9 cellular contexts compared by ENCODE assay signal in genomic region chr10:97685395-97685958, GRCh38. TPM values are rescaled to one million over a fixed set of nuclear protein-coding genes. Genes with fewer than 3 reads are reported as not detected.
DNase-seq lines count a peak whose midpoint lies in the region; ATAC-seq, FAIRE-seq and TF ChIP-seq lines count a peak whose summit lies in the region.
"Had no signal": no experiment of that assay in that cellular context is flagged by ENCODE, and none has a peak within 500 bp of the region (broad histone marks: within the 10 kb centered on the region; RNA-seq: fewer than 3 reads in every experiment).

No MANE protein-coding gene starts in this region.

- H3K4me1 Mint-ChIP-seq in T-helper 2 cell treated with Interferon-gamma antibody and Interleukin-4, amounts not matched to agents 5 μg/mL and 100 μg/mL, for 36 hours (ENCODE audit: low read depth), result peaks cover 12% of the 10 kb centered on the region

- no peak for TF ChIP-seq POLR2A in GM12878 (IDR thresholded peaks at IDR 0.05; ENCODE audit: low read depth, low read length)
- no peak for TF ChIP-seq POLR2A in upper lobe of left lung (IDR thresholded peaks at IDR 0.05)

- H3K9me3 Mint-ChIP-seq in T-helper 2 cell treated with Interferon-gamma antibody and Interleukin-4, amounts not matched to agents 5 μg/mL and 100 μg/mL, for 36 hours, result no peaks in the 10 kb centered on the region
- H3K9me3 Mint-ChIP-seq: IgD-negative memory B cell had no signal

- no peaks in the 10 kb centered on the region for H3K79me2 ChIP-seq in GM12878 (ENCODE audit: control insufficient read depth, insufficient read depth, low read length)

- no peaks in the 10 kb centered on the region for H4K20me1 ChIP-seq in GM12878 (ENCODE audit: control insufficient read depth, insufficient read depth)

- no peak overlapping the region for H3K27ac Mint-ChIP-seq in T-helper 2 cell treated with Interferon-gamma antibody and Interleukin-4, amounts not matched to agents 5 μg/mL and 100 μg/mL, for 36 hours

- H3K9ac ChIP-seq in GM12878 (ENCODE audit: control insufficient read depth, insufficient read depth, low read length), result no peak overlapping the region

- no peak overlapping the region for H2AFZ ChIP-seq in GM12878 (ENCODE audit: control insufficient read depth, low read depth, low read length)

- TF ChIP-seq RAD21 in GM12878 (IDR thresholded peaks at IDR 0.05; ENCODE audit: insufficient read depth, low read depth, low read length), result no peak

- H3K27me3 Mint-ChIP-seq in T-helper 2 cell treated with Interferon-gamma antibody and Interleukin-4, amounts not matched to agents 5 μg/mL and 100 μg/mL, for 36 hours (ENCODE audit: low read depth), result no peaks in the 10 kb centered on the region
- H3K27me3 Mint-ChIP-seq: IgD-negative memory B cell had no signal

- TF ChIP-seq EP300 in GM12878 (IDR thresholded peaks at IDR 0.05; ENCODE audit: borderline replicate concordance in 1 of 2, control insufficient read depth in 1 of 2, low read depth in 2 of 2, low read length in 2 of 2) (no peak), upper lobe of left lung (IDR thresholded peaks at IDR 0.05) (no peak)

- peak; percentile 20 to 27 for DNase-seq in SHP77 (lab: John Stamatoyannopoulos, UW)
- DNase-seq in SHP77 treated with DMSO at 0.1 percent for 48 hours (lab: John Stamatoyannopoulos, UW), result no peak
- no peak for DNase-seq in GM12878 (ENCODE audit: low read depth, low spot score)
- no peak for DNase-seq in kidney epithelial cell (ENCODE audit: low read depth)
- peak in 1 of 2 donors; percentile 45 for DNase-seq in upper lobe of left lung
- no peak for DNase-seq in stimulated activated CD4-positive, alpha-beta T cell treated with anti-CD3 and anti-CD28 coated beads, Interleukin-4, amount 100 ng/mL, for 4 hours
- no peak for DNase-seq in T-helper 2 cell treated with Interferon-gamma antibody and Interleukin-4, amounts not matched to agents 5 μg/mL and 100 μg/mL, for 36 hours (ENCODE audit: low spot score)

- H3K27me3 ChIP-seq in GM12878 (replicated peaks in 1 of 2; ENCODE audit: control insufficient read depth in 2 of 2, insufficient read depth in 2 of 2, low read length in 1 of 2), result no peaks in the 10 kb centered on the region; a peak in 1 of 4 replicates
- H3K27me3 ChIP-seq in kidney epithelial cell (ENCODE audit: control insufficient read depth, insufficient read depth, low read length), result no peaks in the 10 kb centered on the region
- no peaks in the 10 kb centered on the region for H3K27me3 ChIP-seq in upper lobe of left lung

- BruUV-seq in GM12878 (replicated peaks; lab: Mats Ljungman, UMichigan), result TSS peak; percentile 58

- SMC1A ChIA-PET in GM12878 (lab: Charles Lee; ENCODE audit: uncharacterized antibody, unreplicated experiment), result interaction anchor here (0.6 to 5.9 kb wide), 8 partner anchors 8 to 356 kb away, joined by 3 to 38 read pairs (median 10); partner anchors contain the start of genes RRP12 and ZFYVE27

- TF ChIP-seq CTCF in GM12878 (IDR thresholded peaks at IDR 0.05 in 2 of 3, conservative IDR thresholded peaks at IDR 0.05 in 1 of 3; ENCODE audit: control insufficient read depth in 2 of 3, extremely low read depth in 1 of 3, insufficient read depth in 1 of 3, low read depth in 3 of 3, low read length in 3 of 3) (0 out of 6 replicates have a peak, but pooled peaks of 1 of the 3 experiments have one; percentile 20), kidney epithelial cell (IDR thresholded peaks at IDR 0.05; ENCODE audit: insufficient read depth, low read length, poor library complexity, severe bottlenecking) (peak; percentile 32), upper lobe of left lung (IDR thresholded peaks at IDR 0.05) (peak in 5 of 6 experiments; percentile 7 to 51 (median 25))

- CTCF ChIA-PET in GM12878 (lab: Yijun Ruan, JAX), result interaction anchor here (0.6 to 11.3 kb wide), 12 partner anchors 10 to 475 kb away, joined by 3 to 124 read pairs (median 7); partner anchors contain the start of gene ZFYVE27

- intact Hi-C loops in GM12878 (cut with micrococcal nuclease; ENCODE audit: unreplicated experiment), result no loop called here

- RAD21 ChIA-PET in GM12878 (lab: Charles Lee; ENCODE audit: unreplicated experiment), result interaction anchor here (0.7 to 3.3 kb wide), 8 partner anchors 8 to 114 kb away, joined by 3 to 24 read pairs (median 9); partner anchors contain the start of genes ANKRD2 and ZFYVE27

- peaks cover 18% of the 10 kb centered on the region for H3K4me1 ChIP-seq in GM12878 (ENCODE audit: control insufficient read depth, insufficient read depth, low read length)
- H3K4me1 ChIP-seq in upper lobe of left lung, result peaks cover 32 to 68% (median 59%) of the 10 kb centered on the region in 4 donors

- no peaks in the 10 kb centered on the region for H3K36me3 Mint-ChIP-seq in T-helper 2 cell treated with Interferon-gamma antibody and Interleukin-4, amounts not matched to agents 5 μg/mL and 100 μg/mL, for 36 hours (ENCODE audit: low read depth)
- H3K36me3 Mint-ChIP-seq: IgD-negative memory B cell had no signal

- no peak overlapping the region for H3K4me3 Mint-ChIP-seq in T-helper 2 cell treated with Interferon-gamma antibody and Interleukin-4, amounts not matched to agents 5 μg/mL and 100 μg/mL, for 36 hours

- no peak for FAIRE-seq in GM12878 (lab: Jason Lieb, UNC)

- POLR2A ChIA-PET in GM12878 (lab: Charles Lee), result interaction anchor here (1.3 kb wide), 1 partner anchor 53 kb away, joined by 4 read pairs; no protein-coding TSS in a partner anchor

- ATAC-seq in GM12878 (no peak), upper lobe of left lung (ENCODE audit: low FRiP score in 2 of 2) (no peak), GM19351 (IDR thresholded peaks at IDR 0.05; ENCODE audit: unreplicated experiment) (no peak)

- H3K4me3 ChIP-seq in GM12878, result no peak overlapping the region
- no peak overlapping the region for H3K4me3 ChIP-seq in kidney epithelial cell (ENCODE audit: low read depth, low read length)
- peak overlapping the region; percentile 23 to 72 (median 62) for H3K4me3 ChIP-seq in upper lobe of left lung

- peak overlapping the region; percentile 2; the same call in 1 of the 2 replicates for H3K4me2 ChIP-seq in GM12878 (ENCODE audit: control insufficient read depth, insufficient read depth)

- no peaks in the 10 kb centered on the region for H3K9me3 ChIP-seq in GM12878 (replicated peaks; ENCODE audit: control insufficient read depth, insufficient read depth, low read length)
- no peaks in the 10 kb centered on the region for H3K9me3 ChIP-seq in upper lobe of left lung

- no peak overlapping the region for H3K27ac ChIP-seq in GM12878 (ENCODE audit: control insufficient read depth, insufficient read depth)
- H3K27ac ChIP-seq in upper lobe of left lung, result peak overlapping the region; percentile 83 to 98 (median 91)

- WGBS in GM12878 (ENCODE audit: insufficient coverage, insufficient replicate concordance, low lambda C conversion rate, missing lambda C conversion rate), result 70% methylated on average over 2 of the region's 2 CpGs
- 50 to 73% methylated on average over 2 of the region's 2 CpGs for WGBS in upper lobe of left lung, 2 donors

- H3K36me3 ChIP-seq in GM12878 (ENCODE audit: control insufficient read depth in 2 of 2, insufficient read depth in 2 of 2, low read length in 1 of 2), result no peaks in the 10 kb centered on the region
- H3K36me3 ChIP-seq in kidney epithelial cell (ENCODE audit: control insufficient read depth, insufficient read depth, low read length), result peaks cover 1% of the 10 kb centered on the region
- no peaks in the 10 kb centered on the region for H3K36me3 ChIP-seq in upper lobe of left lung

- in situ Hi-C loops in GM12878 (cut with MboI), result no loop called here

RNA-seq across cellular contexts. Expression of gene AVPI1, which starts 1.6 kb away (rescaled TPM):
- 1.4 and 2.5 TPM in 2 replicates for total RNA-seq in GM12878 (2013; cell fraction: nucleolus; rRNA removed)
- total RNA-seq in GM12878 (2014; rRNA removed) (0.82 and 1.1 TPM in 2 replicates), GM12878 (2014; rRNA removed; fragmentation: Illumina TruSeq; extraction: Trizol) (0.37 and 0.63 TPM in 2 replicates), GM12878 (2021) (1.1 and 1.4 TPM in 2 replicates), kidney epithelial cell (17.2 and 18.9 TPM in 2 replicates), upper lobe of left lung (10 to 100 TPM; 25.2 to 62.5 (median 45.0) TPM)
- 1.2 TPM for polyA plus RNA-seq in GM12878 (2011; ENCODE audit: low read depth)
- polyA plus RNA-seq in GM12878 (2011; rRNA removed) (0.43 and 1.0 TPM in 2 replicates), GM12878 (2014; fragmentation: Illumina TruSeq; extraction: Trizol) (0.21 and 0.65 TPM in 2 replicates), GM12878 (2014; fragmentation: Nextera tagmentation; extraction: Ambion mirVana) (under 1 TPM; 0.08 to 0.13 TPM), GM12878 (2014; rRNA removed) (0.65 and 1.2 TPM in 2 replicates), GM12878 (2016; fragmentation: Nextera tagmentation; extraction: Ambion mirVana) (1 to 10 TPM; 1.3 to 1.4 TPM)
- polyA plus RNA-seq in GM12878 (2011; cell fraction: cytosol; rRNA removed), result 1.4 and 1.9 TPM in 2 replicates
- polyA plus RNA-seq in GM12878 (2011; cell fraction: nucleus; rRNA removed), result 0.73 and 0.83 TPM in 2 replicates
- 1.2 and 1.6 TPM in 2 replicates for polyA plus RNA-seq in GM12878 (2012)
- polyA minus RNA-seq in GM12878 (2011; rRNA and poly(A)+ RNA removed), result 0.66 and 0.93 TPM in 2 replicates
- polyA minus RNA-seq in GM12878 (2011; cell fraction: cytosol; rRNA and poly(A)+ RNA removed), result 7.1 and 8.2 TPM in 2 replicates
- 1.3 and 1.8 TPM in 2 replicates for polyA minus RNA-seq in GM12878 (2011; cell fraction: nucleus; rRNA and poly(A)+ RNA removed)

RNA-seq across cellular contexts. Expression of gene MARVELD1, which starts 28.1 kb away (rescaled TPM):
- 4.2 and 6.0 TPM in 2 replicates for total RNA-seq in GM12878 (2013; cell fraction: nucleolus; rRNA removed)
- 2.8 TPM in 2 replicates for total RNA-seq in GM12878 (2014; rRNA removed)
- total RNA-seq in GM12878 (2014; rRNA removed; fragmentation: Illumina TruSeq; extraction: Trizol), result 2.6 and 3.5 TPM in 2 replicates
- total RNA-seq in GM12878 (2021), result 7.4 and 8.4 TPM in 2 replicates
- polyA plus RNA-seq in GM12878 (2011; ENCODE audit: low read depth), result 1.2 TPM
- 0.32 and 0.54 TPM in 2 replicates for polyA plus RNA-seq in GM12878 (2011; rRNA removed)
- polyA plus RNA-seq in GM12878 (2011; cell fraction: cytosol; rRNA removed), result 0.50 and 0.79 TPM in 2 replicates
- 1.3 and 1.5 TPM in 2 replicates for polyA plus RNA-seq in GM12878 (2011; cell fraction: nucleus; rRNA removed)
- 1.5 and 2.2 TPM in 2 replicates for polyA plus RNA-seq in GM12878 (2012)
- 8.1 and 10.0 TPM in 2 replicates for polyA plus RNA-seq in GM12878 (2014; fragmentation: Illumina TruSeq; extraction: Trizol)
- polyA plus RNA-seq in GM12878 (2014; fragmentation: Nextera tagmentation; extraction: Ambion mirVana), result 1 to 10 TPM; 2.8 TPM
- 6.0 and 7.0 TPM in 2 replicates for polyA plus RNA-seq in GM12878 (2014; rRNA removed)
- 1 to 10 TPM; 2.7 to 3.6 TPM for polyA plus RNA-seq in GM12878 (2016; fragmentation: Nextera tagmentation; extraction: Ambion mirVana)
- 0.15 and 0.21 TPM in 2 replicates for polyA minus RNA-seq in GM12878 (2011; rRNA and poly(A)+ RNA removed)
- polyA minus RNA-seq in GM12878 (2011; cell fraction: cytosol; rRNA and poly(A)+ RNA removed), result 0.40 and 0.73 TPM in 2 replicates
- 0.38 and 0.48 TPM in 2 replicates for polyA minus RNA-seq in GM12878 (2011; cell fraction: nucleus; rRNA and poly(A)+ RNA removed)
- total RNA-seq in kidney epithelial cell, result 31.0 and 37.2 TPM in 2 replicates
- total RNA-seq in upper lobe of left lung, result 10 to 100 TPM; 18.2 to 62.7 (median 31.8) TPM

RNA-seq across cellular contexts. Expression of gene PI4K2A, which starts 45.0 kb away (rescaled TPM):
- total RNA-seq in GM12878 (2013; cell fraction: nucleolus; rRNA removed), result 3.8 and 4.1 TPM in 2 replicates
- total RNA-seq in GM12878 (2014; rRNA removed) (13.3 and 13.6 TPM in 2 replicates), GM12878 (2014; rRNA removed; fragmentation: Illumina TruSeq; extraction: Trizol) (7.6 and 7.8 TPM in 2 replicates), GM12878 (2021) (11.9 and 12.5 TPM in 2 replicates), kidney epithelial cell (37.6 and 38.3 TPM in 2 replicates), upper lobe of left lung (10 to 100 TPM; 22.0 to 34.4 (median 28.6) TPM)
- polyA plus RNA-seq in GM12878 (2011; ENCODE audit: low read depth), result 5.7 TPM
- polyA plus RNA-seq in GM12878 (2011; rRNA removed) (8.9 and 11.5 TPM in 2 replicates), GM12878 (2014; fragmentation: Illumina TruSeq; extraction: Trizol) (12.3 and 12.7 TPM in 2 replicates), GM12878 (2014; fragmentation: Nextera tagmentation; extraction: Ambion mirVana) (1 to 10 TPM; 1.5 to 3.1 TPM), GM12878 (2014; rRNA removed) (14.5 and 15.0 TPM in 2 replicates), GM12878 (2016; fragmentation: Nextera tagmentation; extraction: Ambion mirVana) (1 to 10 TPM; 1.9 to 8.5 TPM)
- polyA plus RNA-seq in GM12878 (2011; cell fraction: cytosol; rRNA removed), result 14.7 and 15.0 TPM in 2 replicates
- 9.2 and 10.2 TPM in 2 replicates for polyA plus RNA-seq in GM12878 (2011; cell fraction: nucleus; rRNA removed)
- 7.1 and 7.4 TPM in 2 replicates for polyA plus RNA-seq in GM12878 (2012)
- polyA minus RNA-seq in GM12878 (2011; rRNA and poly(A)+ RNA removed), result 7.9 and 10.6 TPM in 2 replicates
- polyA minus RNA-seq in GM12878 (2011; cell fraction: cytosol; rRNA and poly(A)+ RNA removed), result 2.8 and 4.3 TPM in 2 replicates
- polyA minus RNA-seq in GM12878 (2011; cell fraction: nucleus; rRNA and poly(A)+ RNA removed), result 2.4 and 3.9 TPM in 2 replicates

RNA-seq across cellular contexts. Expression of gene ZFYVE27, which starts 51.5 kb away (rescaled TPM):
- 105 and 111 TPM in 2 replicates for total RNA-seq in GM12878 (2013; cell fraction: nucleolus; rRNA removed)
- 25.7 and 28.9 TPM in 2 replicates for total RNA-seq in GM12878 (2014; rRNA removed)
- total RNA-seq in GM12878 (2014; rRNA removed; fragmentation: Illumina TruSeq; extraction: Trizol), result 14.5 and 16.4 TPM in 2 replicates
- 23.7 and 25.3 TPM in 2 replicates for total RNA-seq in GM12878 (2021)
- polyA plus RNA-seq in GM12878 (2011; ENCODE audit: low read depth), result 10.4 TPM
- polyA plus RNA-seq in GM12878 (2011; rRNA removed), result 20.3 and 28.2 TPM in 2 replicates
- polyA plus RNA-seq in GM12878 (2011; cell fraction: cytosol; rRNA removed), result 26.9 and 33.5 TPM in 2 replicates
- 117 TPM in 2 replicates for polyA plus RNA-seq in GM12878 (2011; cell fraction: nucleus; rRNA removed)
- 18.7 and 19.2 TPM in 2 replicates for polyA plus RNA-seq in GM12878 (2012)
- 11.1 and 16.6 TPM in 2 replicates for polyA plus RNA-seq in GM12878 (2014; fragmentation: Illumina TruSeq; extraction: Trizol)
- polyA plus RNA-seq in GM12878 (2014; fragmentation: Nextera tagmentation; extraction: Ambion mirVana), result 1 to 10 TPM; 1.1 to 1.3 TPM
- 26.2 and 26.3 TPM in 2 replicates for polyA plus RNA-seq in GM12878 (2014; rRNA removed)
- polyA plus RNA-seq in GM12878 (2016; fragmentation: Nextera tagmentation; extraction: Ambion mirVana), result 10 to 100 TPM; 20.8 to 22.1 TPM
- polyA minus RNA-seq in GM12878 (2011; rRNA and poly(A)+ RNA removed), result 21.9 and 42.0 TPM in 2 replicates
- polyA minus RNA-seq in GM12878 (2011; cell fraction: cytosol; rRNA and poly(A)+ RNA removed), result 7.0 and 12.7 TPM in 2 replicates
- polyA minus RNA-seq in GM12878 (2011; cell fraction: nucleus; rRNA and poly(A)+ RNA removed), result 46.1 and 55.0 TPM in 2 replicates
- total RNA-seq in kidney epithelial cell, result 31.8 and 32.3 TPM in 2 replicates
- 10 to 100 TPM; 20.5 to 51.3 (median 26.4) TPM for total RNA-seq in upper lobe of left lung

RNA-seq across cellular contexts. Expression of gene MORN4, which starts 52.2 kb away (rescaled TPM):
- 2.0 and 2.7 TPM in 2 replicates for total RNA-seq in GM12878 (2013; cell fraction: nucleolus; rRNA removed)
- total RNA-seq in GM12878 (2014; rRNA removed), result 1.3 and 1.7 TPM in 2 replicates
- total RNA-seq in GM12878 (2014; rRNA removed; fragmentation: Illumina TruSeq; extraction: Trizol), result 1.7 and 2.2 TPM in 2 replicates
- 1.3 and 2.2 TPM in 2 replicates for total RNA-seq in GM12878 (2021)
- polyA plus RNA-seq in GM12878 (2011; ENCODE audit: low read depth), result 0.72 TPM
- 1.9 and 2.0 TPM in 2 replicates for polyA plus RNA-seq in GM12878 (2011; rRNA removed)
- polyA plus RNA-seq in GM12878 (2011; cell fraction: cytosol; rRNA removed), result 1.8 and 2.6 TPM in 2 replicates
- polyA plus RNA-seq in GM12878 (2011; cell fraction: nucleus; rRNA removed), result 1.3 and 2.4 TPM in 2 replicates
- 3.7 and 4.0 TPM in 2 replicates for polyA plus RNA-seq in GM12878 (2012)
- 2.9 and 3.5 TPM in 2 replicates for polyA plus RNA-seq in GM12878 (2014; fragmentation: Illumina TruSeq; extraction: Trizol)
- polyA plus RNA-seq in GM12878 (2014; fragmentation: Nextera tagmentation; extraction: Ambion mirVana), result 1 to 10 TPM; 2.4 to 2.8 TPM
- 4.3 and 4.6 TPM in 2 replicates for polyA plus RNA-seq in GM12878 (2014; rRNA removed)
- 1 to 10 TPM; 4.9 to 5.5 TPM for polyA plus RNA-seq in GM12878 (2016; fragmentation: Nextera tagmentation; extraction: Ambion mirVana)
- 0.44 and 1.1 TPM in 2 replicates for polyA minus RNA-seq in GM12878 (2011; rRNA and poly(A)+ RNA removed)
- polyA minus RNA-seq in GM12878 (2011; cell fraction: cytosol; rRNA and poly(A)+ RNA removed), result not detected in 2 replicates
- polyA minus RNA-seq in GM12878 (2011; cell fraction: nucleus; rRNA and poly(A)+ RNA removed), result not detected in 2 replicates
- total RNA-seq in kidney epithelial cell, result 11.2 and 12.4 TPM in 2 replicates
- 1 to 10 TPM; 1.3 to 7.7 (median 3.2) TPM for total RNA-seq in upper lobe of left lung

Comparison
In these comparisons a context has a peak if more than half of its experiments do, and no peak if none do; other contexts are left out.
1. DNase-seq: peak in SHP77 (2 of 2); none in SHP77 treated with DMSO at 0.1 percent for 48 hours (single experiment), GM12878 (single experiment), kidney epithelial cell (single experiment), stimulated activated CD4-positive, alpha-beta T cell treated with anti-CD3 and anti-CD28 coated beads, Interleukin-4, amount 100 ng/mL, for 4 hours (0 of 2) and T-helper 2 cell treated with Interferon-gamma antibody and Interleukin-4, amounts not matched to agents 5 μg/mL and 100 μg/mL, for 36 hours (single experiment).
2. H3K4me3 ChIP-seq: peak in upper lobe of left lung (4 of 4); none in GM12878 (single experiment) and kidney epithelial cell (single experiment).